Comparison of ENCODE assay signal across 17 cellular contexts in the genomic region with DNA sequence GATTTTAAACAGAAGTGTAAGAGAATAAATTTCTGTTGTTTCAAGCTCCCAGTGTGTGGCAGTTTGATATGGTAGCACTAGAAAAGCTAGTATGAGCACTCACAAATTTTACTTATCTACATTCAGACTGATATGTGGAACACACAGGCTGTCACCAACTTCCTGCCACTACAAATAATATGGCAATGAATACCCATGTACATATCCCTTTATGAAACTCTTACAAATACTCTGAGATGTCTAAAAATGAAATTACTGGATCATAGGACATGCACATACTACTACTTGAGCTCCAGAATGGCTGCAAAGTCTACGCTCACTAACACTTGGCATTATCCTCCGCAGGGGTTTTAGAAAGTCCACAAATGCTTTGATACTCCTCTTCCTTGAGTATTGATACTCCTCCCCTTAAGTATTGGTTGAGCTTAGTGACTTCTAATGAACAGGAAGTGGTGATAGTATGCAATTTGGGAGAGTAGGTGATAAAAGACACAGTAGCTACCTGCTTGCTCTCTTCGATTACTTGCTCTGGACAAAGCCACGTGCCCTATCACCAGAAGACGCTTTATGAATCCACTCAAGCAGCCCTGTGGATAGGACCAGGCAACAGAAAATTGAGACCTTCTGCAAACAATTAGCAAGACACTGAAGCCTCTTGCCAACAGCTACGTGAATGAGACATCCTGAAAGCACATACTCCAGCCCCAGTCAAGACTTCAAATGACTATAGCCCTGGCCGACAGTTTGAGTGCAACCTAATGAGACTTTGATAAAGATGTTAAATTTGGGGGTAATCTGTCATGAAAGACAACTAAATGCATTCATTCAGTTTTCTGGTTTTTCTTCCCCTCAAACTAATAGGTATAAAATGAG. TPM values are rescaled to one million over a fixed set of nuclear protein-coding genes. Genes with fewer than 3 reads are reported as not detected.
DNase-seq lines count a peak whose midpoint lies in the region; ATAC-seq and TF ChIP-seq lines count a peak whose summit lies in the region.
"Had no signal": no experiment of that assay in that cellular context is flagged by ENCODE, and none has a peak within 500 bp of the region (broad histone marks: within the 10 kb centered on the region; RNA-seq: fewer than 3 reads in every experiment).

No MANE protein-coding gene starts in this region.

- H3K27me3 Mint-ChIP-seq in endodermal cell (ENCODE audit: insufficient read depth): no peaks in the 10 kb centered on the region
- H3K27me3 Mint-ChIP-seq in stimulated activated memory B cell treated with anti-CD40 and anti-IgM and Interleukin-4, amounts not matched to agents 10 μg/mL and 1 μg/mL and 100 μg/mL, for 72 hours: no peaks in the 10 kb centered on the region

- H3K9me3 Mint-ChIP-seq in endodermal cell: no peaks in the 10 kb centered on the region
- no peaks in the 10 kb centered on the region for H3K9me3 Mint-ChIP-seq in stimulated activated memory B cell treated with anti-CD40 and anti-IgM and Interleukin-4, amounts not matched to agents 10 μg/mL and 1 μg/mL and 100 μg/mL, for 72 hours

- no peak for TF ChIP-seq CTCF in endodermal cell (conservative IDR thresholded peaks at IDR 0.05)

- H3K4me1 Mint-ChIP-seq in endodermal cell: peaks cover 31% of the 10 kb centered on the region
- peaks cover 69% of the 10 kb centered on the region for H3K4me1 Mint-ChIP-seq in stimulated activated memory B cell treated with anti-CD40 and anti-IgM and Interleukin-4, amounts not matched to agents 10 μg/mL and 1 μg/mL and 100 μg/mL, for 72 hours

- WGBS in endodermal cell (ENCODE audit: insufficient coverage in 1 of 2, insufficient read length in 1 of 2), 2 experiments: 91 to 93% methylated on average over 6 to 7 of the region's 7 CpGs

- ATAC-seq in activated CD4-positive, CD25-positive, alpha-beta regulatory T cell treated with anti-CD3 and anti-CD28 coated beads, Interleukin-2, amount 50 U/mL, for 24 hours: peak; percentile 45
- no peak for ATAC-seq in stimulated activated memory B cell treated with anti-CD40 and anti-IgM and Interleukin-4, amounts not matched to agents 10 μg/mL and 1 μg/mL and 100 μg/mL, for 72 hours
- no peak for ATAC-seq in HG02763 (IDR thresholded peaks at IDR 0.05; ENCODE audit: unreplicated experiment)
- ATAC-seq: mucosa of descending colon, PC-3 had no signal

- no peak for DNase-seq in activated CD4-positive, CD25-positive, alpha-beta regulatory T cell (lab: John Stamatoyannopoulos, UW)
- no peak for DNase-seq in SK-N-MC (ENCODE audit: low read depth, low spot score)
- no peak for DNase-seq in endodermal cell
- no peak for DNase-seq in NCI-H1105 treated with DMSO at 0.1 percent for 48 hours (lab: John Stamatoyannopoulos, UW)
- DNase-seq in NCI-H748 (lab: John Stamatoyannopoulos, UW; ENCODE audit: unreplicated experiment): no peak
- DNase-seq: activated effector memory CD4-positive, alpha-beta T cell treated with Interleukin-2 at 50 U/mL for 16 hours; EL; foreskin melanocyte; mucosa of descending colon; NCI-H1930; NCI-H526; PC-3 had no signal

- H3K4me3 Mint-ChIP-seq in endodermal cell: no peak overlapping the region
- H3K4me3 Mint-ChIP-seq in stimulated activated memory B cell treated with anti-CD40 and anti-IgM and Interleukin-4, amounts not matched to agents 10 μg/mL and 1 μg/mL and 100 μg/mL, for 72 hours: no peak overlapping the region

- H3K36me3 ChIP-seq in SK-N-MC (ENCODE audit: insufficient read depth, low read length) (peaks cover 7% of the 10 kb centered on the region; the same call in 1 of the 2 replicates), endodermal cell (ENCODE audit: control insufficient read depth, insufficient read depth, low read length) (peaks cover 35% of the 10 kb centered on the region)
- H3K36me3 ChIP-seq: prostate gland had no signal

- H3K9me3 ChIP-seq in SK-N-MC (ENCODE audit: low read depth, low read length): no peaks in the 10 kb centered on the region
- H3K9me3 ChIP-seq in endodermal cell (ENCODE audit: control insufficient read depth, low read length): no peaks in the 10 kb centered on the region
- H3K9me3 ChIP-seq: mucosa of descending colon, prostate gland had no signal

- peak overlapping the region; percentile 10 for H3K27ac Mint-ChIP-seq in endodermal cell
- peak overlapping the region; percentile 4 for H3K27ac Mint-ChIP-seq in stimulated activated memory B cell treated with anti-CD40 and anti-IgM and Interleukin-4, amounts not matched to agents 10 μg/mL and 1 μg/mL and 100 μg/mL, for 72 hours

- H3K4me3 ChIP-seq in SK-N-MC (no peak overlapping the region), endodermal cell (ENCODE audit: low read length) (no peak overlapping the region)
- H3K4me3 ChIP-seq: mucosa of descending colon, prostate gland had no signal

- H3K4me1 ChIP-seq in endodermal cell (ENCODE audit: control insufficient read depth, insufficient read depth, low read length): peaks cover 4% of the 10 kb centered on the region
- H3K4me1 ChIP-seq: prostate gland had no signal

- H3K36me3 Mint-ChIP-seq in endodermal cell (ENCODE audit: low read depth): peaks cover 6% of the 10 kb centered on the region
- peaks cover 27% of the 10 kb centered on the region for H3K36me3 Mint-ChIP-seq in stimulated activated memory B cell treated with anti-CD40 and anti-IgM and Interleukin-4, amounts not matched to agents 10 μg/mL and 1 μg/mL and 100 μg/mL, for 72 hours

- H3K27me3 ChIP-seq in endodermal cell (ENCODE audit: control insufficient read depth, insufficient read depth, low read length, poor library complexity, severe bottlenecking): no peaks in the 10 kb centered on the region

- H3K9ac ChIP-seq in SK-N-MC (ENCODE audit: insufficient read length): no peak overlapping the region
- no peak overlapping the region for H3K9ac ChIP-seq in endodermal cell (ENCODE audit: extremely low read depth, low read length, poor library complexity, severe bottlenecking)

- peak overlapping the region; percentile 57; the same call in 1 of the 2 replicates for H3K27ac ChIP-seq in SK-N-MC
- no peak overlapping the region for H3K27ac ChIP-seq in endodermal cell (ENCODE audit: low read depth, low read length)
- H3K27ac ChIP-seq: 22Rv1, prostate gland had no signal

RNA-seq across cellular contexts. Expression of a gene that starts 35.4 kb away (rescaled TPM):
- 10 to 100 TPM; 71.9 to 84.5 TPM for total RNA-seq in endodermal cell
- polyA plus RNA-seq in endodermal cell (2013, experiment 1 of 2): 62.9 TPM
- 60.6 TPM for polyA plus RNA-seq in endodermal cell (2013, experiment 2 of 2)

Comparison
In these comparisons a context has a peak if more than half of its experiments do, and no peak if none do; other contexts are left out.
1. ATAC-seq: peak in activated CD4-positive, CD25-positive, alpha-beta regulatory T cell treated with anti-CD3 and anti-CD28 coated beads, Interleukin-2, amount 50 U/mL, for 24 hours (2 of 2); none in stimulated activated memory B cell treated with anti-CD40 and anti-IgM and Interleukin-4, amounts not matched to agents 10 μg/mL and 1 μg/mL and 100 μg/mL, for 72 hours (single experiment) and HG02763 (single experiment).